ENCODE assay signal across 8 cellular contexts in the genomic region with DNA sequence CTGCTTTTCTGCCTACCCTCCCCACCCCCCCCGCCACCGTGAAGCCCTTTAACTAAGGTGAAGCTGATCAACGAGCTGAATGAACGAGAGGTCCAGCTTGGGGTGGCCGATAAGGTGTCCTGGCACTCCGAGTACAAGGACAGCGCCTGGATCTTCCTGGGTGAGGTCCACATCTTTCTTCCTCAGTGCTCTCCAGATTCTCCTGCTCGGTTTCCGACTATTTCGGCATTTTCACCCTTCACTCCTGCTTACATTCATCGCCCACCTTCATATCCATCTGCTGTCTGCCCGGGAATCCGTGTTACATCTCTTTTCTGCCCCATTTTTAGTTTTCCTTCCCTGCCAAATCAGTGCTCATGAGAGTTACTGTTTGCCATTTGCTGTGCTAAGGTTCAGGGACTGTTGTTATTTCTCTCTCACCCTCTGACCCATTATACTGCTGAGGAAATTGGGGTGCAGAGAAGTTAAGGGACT. TPM values are rescaled to one million over a fixed set of nuclear protein-coding genes. Genes with fewer than 3 reads are reported as not detected.
DNase-seq lines count a peak whose midpoint lies in the region; ATAC-seq and TF ChIP-seq lines count a peak whose summit lies in the region.

No MANE protein-coding gene starts in this region.

- H3K9me3 Mint-ChIP-seq in CD4-positive, alpha-beta T cell: no peaks in the 10 kb centered on the region
- no peaks in the 10 kb centered on the region for H3K9me3 Mint-ChIP-seq in neural crest cell

- H3K4me1 ChIP-seq in Loucy (ENCODE audit: insufficient read depth, low read length, poor library complexity, severe bottlenecking): peaks cover 5% of the 10 kb centered on the region

- H2AFZ ChIP-seq in Loucy (ENCODE audit: low read length): peak overlapping the region; percentile 75

- H3K4me3 ChIP-seq in Loucy (ENCODE audit: low read length, poor library complexity, severe bottlenecking): peak overlapping the region; percentile 74
- peak overlapping the region; percentile 44 to 84 (median 69) for H3K4me3 ChIP-seq in dorsolateral prefrontal cortex

- no peaks in the 10 kb centered on the region for H3K27me3 ChIP-seq in CD4-positive, alpha-beta T cell (ENCODE audit: control insufficient read depth, insufficient read depth, low read length)
- H3K27me3 ChIP-seq in Loucy (ENCODE audit: insufficient read depth, low read length, poor library complexity, severe bottlenecking) (peaks cover 32% of the 10 kb centered on the region), dorsolateral prefrontal cortex (peaks cover 0 to 43% (median 14%) of the 10 kb centered on the region in 45 donors)

- H3K9me3 ChIP-seq in CD4-positive, alpha-beta T cell (ENCODE audit: control insufficient read depth, low read length): no peaks in the 10 kb centered on the region
- H3K9me3 ChIP-seq in Loucy (ENCODE audit: insufficient read depth, low read depth, low read length): no peaks in the 10 kb centered on the region

- no peak overlapping the region for H3K27ac ChIP-seq in CD4-positive, alpha-beta T cell (ENCODE audit: low read depth, low read length)
- H3K27ac ChIP-seq in dorsolateral prefrontal cortex: peak overlapping the region in 32 of 59 donors; percentile 2 to 83 (median 71)

- H3K79me2 ChIP-seq in Loucy (ENCODE audit: insufficient read depth, low read length): peaks cover 22% of the 10 kb centered on the region

- H3F3A ChIP-seq in Loucy (ENCODE audit: low read depth): no peaks in the 10 kb centered on the region

- H3K4me1 Mint-ChIP-seq in CD4-positive, alpha-beta T cell (ENCODE audit: low read depth): peaks cover 28% of the 10 kb centered on the region
- peaks cover 11% of the 10 kb centered on the region for H3K4me1 Mint-ChIP-seq in neural crest cell

- peak overlapping the region; percentile 77 for H3K4me2 ChIP-seq in Loucy (ENCODE audit: low read depth, low read length, poor library complexity, severe bottlenecking)

- peaks cover 2% of the 10 kb centered on the region for H3K27me3 Mint-ChIP-seq in CD4-positive, alpha-beta T cell
- peaks cover 16% of the 10 kb centered on the region for H3K27me3 Mint-ChIP-seq in neural crest cell (ENCODE audit: low read depth)

- no peaks in the 10 kb centered on the region for H4K20me1 ChIP-seq in Loucy (ENCODE audit: insufficient read depth, low read length, poor library complexity, severe bottlenecking)

- H3K9ac ChIP-seq in Loucy (ENCODE audit: low read depth, low read length, poor library complexity, severe bottlenecking): peak overlapping the region; percentile 70

- peak overlapping the region; percentile 88 for H3K27ac Mint-ChIP-seq in CD4-positive, alpha-beta T cell
- peak overlapping the region; percentile 96 for H3K27ac Mint-ChIP-seq in neural crest cell (ENCODE audit: unreplicated experiment)

- POLR2A ChIA-PET in CD4-positive, alpha-beta T cell (lab: Charles Lee): no interaction called here

- ATAC-seq in CD4-positive, alpha-beta T cell (ENCODE audit: poor library complexity): peak; percentile 9

- CTCF ChIA-PET in CD4-positive, alpha-beta T cell (lab: Charles Lee): no interaction called here

- H3K36me3 Mint-ChIP-seq in CD4-positive, alpha-beta T cell (ENCODE audit: low read depth): peaks cover 31% of the 10 kb centered on the region
- no peaks in the 10 kb centered on the region for H3K36me3 Mint-ChIP-seq in neural crest cell (ENCODE audit: low read depth)

- no peaks in the 10 kb centered on the region for H3K36me3 ChIP-seq in Loucy (ENCODE audit: insufficient read depth, low read length)

- TF ChIP-seq CTCF in CD4-positive, alpha-beta T cell (IDR thresholded peaks at IDR 0.05): no peak
- no peak for TF ChIP-seq CTCF in Loucy (conservative IDR thresholded peaks at IDR 0.05; ENCODE audit: low read length)
- TF ChIP-seq CTCF in dorsolateral prefrontal cortex (IDR thresholded peaks at IDR 0.05 in 54 of 56, conservative IDR thresholded peaks at IDR 0.05 in 2 of 56; ENCODE audit: low read depth in 1 of 56, partially characterized antibody in 56 of 56): no peak
- TF ChIP-seq CTCF in neural crest cell (conservative IDR thresholded peaks at IDR 0.05): no peak

- no peaks in the 10 kb centered on the region for H3K9me2 ChIP-seq in Loucy (replicated peaks; ENCODE audit: low read depth, low read length)

- peak overlapping the region; percentile 91 for H3K4me3 Mint-ChIP-seq in CD4-positive, alpha-beta T cell
- peak overlapping the region; percentile 89 for H3K4me3 Mint-ChIP-seq in neural crest cell

- intact Hi-C loops in CD4-positive, alpha-beta T cell (cut with DNase I, micrococcal nuclease): loop anchor here in 1 of 2 experiments (5.0 kb wide), 1 partner anchor 500 kb away; a partner anchor contains a TSS
- intact Hi-C loops in dorsolateral prefrontal cortex (cut with DNase I): loop anchor here (5.0 kb wide), 2 partner anchors 95 to 500 kb away; a partner anchor contains a TSS

- no peak for DNase-seq in CD4-positive, alpha-beta T cell
- no peak for DNase-seq in dorsolateral prefrontal cortex
- DNase-seq in neural crest cell (ENCODE audit: low read depth, low spot score): no peak
- DNase-seq in cerebellum (ENCODE audit: low spot score): no peak
- no peak for DNase-seq in NCI-H1417 treated with DMSO at 0.1 percent for 48 hours (lab: John Stamatoyannopoulos, UW)
- no peak for DNase-seq in SIG-M5 (lab: John Stamatoyannopoulos, UW)
- no peak for DNase-seq in DMS53 (lab: John Stamatoyannopoulos, UW)

RNA-seq across cellular contexts. Expression of a gene that starts 0.5 kb away (rescaled TPM):
- 10 to 100 TPM; 20.5 to 21.5 TPM for total RNA-seq in CD4-positive, alpha-beta T cell
- total RNA-seq in dorsolateral prefrontal cortex: 10 to 100 TPM; 16.6 to 38.3 (median 24.8) TPM
- total RNA-seq in neural crest cell: 26.5 and 27.7 TPM in 2 replicates
- total RNA-seq in cerebellum: 22.8 TPM

RNA-seq across cellular contexts. Expression of a gene that starts 16.8 kb away (rescaled TPM):
- not detected for total RNA-seq in CD4-positive, alpha-beta T cell
- not detected for total RNA-seq in dorsolateral prefrontal cortex
- total RNA-seq in neural crest cell: not detected in 2 replicates
- not detected for total RNA-seq in cerebellum
